In the genomic region with DNA sequence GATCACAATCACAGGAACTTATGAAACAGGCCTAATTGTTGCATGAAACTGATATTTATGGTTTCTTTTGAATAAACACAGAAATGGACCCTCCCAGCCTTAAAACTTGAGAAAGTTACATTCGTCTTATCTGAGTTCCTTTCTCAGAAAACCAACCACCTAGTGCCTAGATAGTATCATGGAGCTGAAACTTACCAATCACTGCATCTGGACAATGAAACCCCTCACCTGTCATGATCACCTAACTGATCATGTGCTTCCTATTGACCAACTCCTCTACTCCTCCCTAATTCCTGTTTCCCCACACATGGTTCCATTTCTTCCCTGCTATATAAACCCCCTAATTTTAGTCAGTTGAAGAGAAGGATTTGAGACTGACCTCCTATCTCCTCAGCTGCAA, we compare ENCODE assay signal across 21 cellular contexts.
"Had no signal": no experiment of that assay in that cellular context is flagged by ENCODE, and none has a peak within 500 bp of the region (broad histone marks: within the 10 kb centered on the region; RNA-seq: fewer than 3 reads in every experiment).

No MANE protein-coding gene starts in this region.

- DNase-seq: Karpas-422, KG1, MG63, NCI-H1092, NCI-H1105 treated with DMSO at 0.1 percent for 48 hours, NCI-H1417 treated with DMSO at 0.1 percent for 48 hours, NCI-H146, NCI-H1694 treated with DMSO at 0.1 percent for 48 hours, NCI-H1930, NCI-H2081, NCI-H2107, NCI-H2227 treated with DMSO at 0.1 percent for 48 hours, NCI-H524, NCI-H526 treated with DMSO at 0.1 percent for 48 hours, NCI-H748 treated with DMSO at 0.1 percent for 48 hours, PC-3, SHP77, SK-N-SH, SW 1271 had no signal

- H3K9me2 ChIP-seq: SK-N-SH had no signal

- ATAC-seq: Panc1, PC-3 had no signal

- H3K36me3 ChIP-seq: MG63 had no signal

- H3K27me3 ChIP-seq: MG63 had no signal

- H3K27ac ChIP-seq: RWPE1 had no signal

- H3K9ac ChIP-seq: SK-N-SH had no signal

- H3K4me3 ChIP-seq: MG63 had no signal

- H3K4me2 ChIP-seq: SK-N-SH had no signal
